ENCODE assay signal across 11 cellular contexts in the genomic region with DNA sequence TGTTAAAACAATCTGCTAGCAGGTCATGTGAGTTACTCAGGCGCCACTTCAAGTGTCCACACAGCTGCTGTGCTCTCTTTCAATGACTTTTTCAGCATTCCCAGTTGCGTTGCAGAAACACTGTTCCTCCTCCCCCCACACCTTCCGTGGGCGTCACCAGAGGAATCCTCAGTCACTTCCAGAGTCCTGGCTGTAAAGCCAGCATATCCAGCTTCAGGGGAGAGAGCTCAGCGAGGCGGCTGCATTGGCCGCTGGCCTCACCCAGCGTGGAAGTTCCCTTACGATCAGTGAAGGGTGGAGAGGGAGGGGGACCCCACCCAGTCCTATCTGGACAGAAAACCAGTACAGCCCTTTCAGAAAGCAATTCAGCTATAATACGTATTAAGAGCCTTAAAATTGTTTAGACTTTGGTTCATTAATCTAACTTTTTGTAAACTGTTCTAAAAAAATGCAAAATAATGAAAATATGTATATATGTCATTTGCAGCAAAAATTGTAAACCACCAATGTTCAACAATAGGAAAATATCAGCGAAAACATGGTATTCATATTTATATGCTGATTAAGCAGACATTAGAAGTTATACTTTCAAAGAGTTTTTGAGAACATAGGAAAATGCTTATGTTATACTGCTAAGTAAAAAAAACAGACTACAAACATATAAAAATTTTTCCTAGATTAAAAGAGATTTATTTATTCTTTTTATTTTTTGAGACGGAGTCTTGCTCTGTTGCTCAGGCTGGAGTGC. TPM values are rescaled to one million over a fixed set of nuclear protein-coding genes. Genes with fewer than 3 reads are reported as not detected.
DNase-seq lines count a peak whose midpoint lies in the region; ATAC-seq, FAIRE-seq and TF ChIP-seq lines count a peak whose summit lies in the region.
"Had no signal": no experiment of that assay in that cellular context is flagged by ENCODE, and none has a peak within 500 bp of the region (broad histone marks: within the 10 kb centered on the region; RNA-seq: fewer than 3 reads in every experiment).

No MANE protein-coding gene starts in this region.

- no peaks in the 10 kb centered on the region for H3K27me3 ChIP-seq in GM12878 (replicated peaks in 1 of 2; ENCODE audit: control insufficient read depth in 2 of 2, insufficient read depth in 2 of 2, low read length in 1 of 2)
- no peaks in the 10 kb centered on the region for H3K27me3 ChIP-seq in CD8-positive, alpha-beta T cell (ENCODE audit: insufficient read depth, low read length)

- peak overlapping the region; percentile 31; the same call in 1 of the 2 replicates for H2AFZ ChIP-seq in GM12878 (ENCODE audit: control insufficient read depth, low read depth, low read length)

- H3K79me2 ChIP-seq in GM12878 (ENCODE audit: control insufficient read depth, insufficient read depth, low read length) = peaks cover 10% of the 10 kb centered on the region

- H3K36me3 ChIP-seq in GM12878 (ENCODE audit: control insufficient read depth in 2 of 2, insufficient read depth in 2 of 2, low read length in 1 of 2) (no peaks in the 10 kb centered on the region), mucosa of descending colon (ENCODE audit: low read depth) (no peaks in the 10 kb centered on the region)
- no peaks in the 10 kb centered on the region for H3K36me3 ChIP-seq in CD8-positive, alpha-beta T cell (ENCODE audit: insufficient read depth, low read length)

- RAD21 ChIA-PET in GM12878 (lab: Charles Lee; ENCODE audit: unreplicated experiment) = interaction anchor here (1.6 kb wide), 1 partner anchor 38 kb away, joined by 7 read pairs; no protein-coding TSS in a partner anchor

- H3K4me3 ChIP-seq in GM12878 (no peak overlapping the region), mucosa of descending colon (no peak overlapping the region)
- no peak overlapping the region for H3K4me3 ChIP-seq in CD8-positive, alpha-beta T cell (ENCODE audit: low read depth, low read length)

- H3K36me3 Mint-ChIP-seq in CD8-positive, alpha-beta T cell = no peaks in the 10 kb centered on the region
- H3K36me3 Mint-ChIP-seq in mesothelial cell of epicardium = no peaks in the 10 kb centered on the region

- no peak for TF ChIP-seq RAD21 in GM12878 (IDR thresholded peaks at IDR 0.05; ENCODE audit: insufficient read depth, low read depth, low read length)

- intact Hi-C loops in GM12878 (cut with micrococcal nuclease; ENCODE audit: unreplicated experiment) (loop anchor here (10.0 kb wide), 2 partner anchors 140 to 240 kb away; a partner anchor contains a TSS), mucosa of descending colon (cut with DNase I, micrococcal nuclease) (no loop called here)
- intact Hi-C loops in CD8-positive, alpha-beta T cell (cut with DNase I, micrococcal nuclease) = loop anchor here in 1 of 2 experiments (10.0 kb wide), 1 partner anchor 480 kb away; a partner anchor contains a TSS

- TF ChIP-seq EP300 in GM12878 (IDR thresholded peaks at IDR 0.05; ENCODE audit: borderline replicate concordance in 1 of 2, control insufficient read depth in 1 of 2, low read depth in 2 of 2, low read length in 2 of 2) = no peak

- ATAC-seq in GM12878 (no peak), mucosa of descending colon (peak; percentile 33), HG03342 (IDR thresholded peaks at IDR 0.05; ENCODE audit: unreplicated experiment) (no peak)
- ATAC-seq in CD8-positive, alpha-beta T cell = no peak

- H3K9ac ChIP-seq in GM12878 (ENCODE audit: control insufficient read depth, insufficient read depth, low read length) = no peak overlapping the region

- H3K4me1 Mint-ChIP-seq in CD8-positive, alpha-beta T cell (ENCODE audit: low read depth) = peaks cover 20% of the 10 kb centered on the region
- peaks cover 21% of the 10 kb centered on the region for H3K4me1 Mint-ChIP-seq in mesothelial cell of epicardium

- POLR2A ChIA-PET in GM12878 (lab: Charles Lee) = interaction anchor here (2.2 to 3.6 kb wide), 2 partner anchors 62 to 91 kb away, joined by 6 to 12 read pairs; a partner anchor contains a TSS
- POLR2A ChIA-PET in CD8-positive, alpha-beta T cell (lab: Charles Lee) = interaction anchor here (1.3 kb wide), 1 partner anchor 38 kb away, joined by 3 read pairs; no protein-coding TSS in a partner anchor

- BruUV-seq in GM12878 (replicated peaks; lab: Mats Ljungman, UMichigan) = no TSS peak

- H4K20me1 ChIP-seq in GM12878 (ENCODE audit: control insufficient read depth, insufficient read depth) = no peaks in the 10 kb centered on the region

- H3K27me3 Mint-ChIP-seq in CD8-positive, alpha-beta T cell (ENCODE audit: low read depth) = no peaks in the 10 kb centered on the region
- H3K27me3 Mint-ChIP-seq in mesothelial cell of epicardium (ENCODE audit: low read depth) = no peaks in the 10 kb centered on the region

- H3K9me3 Mint-ChIP-seq in CD8-positive, alpha-beta T cell = no peaks in the 10 kb centered on the region
- H3K9me3 Mint-ChIP-seq in mesothelial cell of epicardium = no peaks in the 10 kb centered on the region

- H3K27ac Mint-ChIP-seq in CD8-positive, alpha-beta T cell = no peak overlapping the region
- H3K27ac Mint-ChIP-seq in mesothelial cell of epicardium = no peak overlapping the region

- TF ChIP-seq POLR2A in GM12878 (IDR thresholded peaks at IDR 0.05; ENCODE audit: low read depth, low read length) = no peak

- DNase-seq in DMS153 (lab: John Stamatoyannopoulos, UW) (peak; percentile 79), NCI-H2029 treated with DMSO at 0.1 percent for 48 hours (lab: John Stamatoyannopoulos, UW) (peak; percentile 72), GM12878 (ENCODE audit: low read depth, low spot score) (no peak), mucosa of descending colon (peak; percentile 80 to 83 (median 82)), cerebellar cortex (ENCODE audit: low spot score) (no peak), mesothelial cell of epicardium (ENCODE audit: low spot score in 2 of 2, unreplicated experiment in 2 of 2) (no peak)
- no peak for DNase-seq in CD8-positive, alpha-beta T cell
- DNase-seq: activated T-cell treated with anti-CD3 and anti-CD28 coated beads for 4 hours; effector CD4-positive, alpha-beta T cell; stimulated activated CD4-positive, alpha-beta T cell treated with anti-CD3 and anti-CD28 coated beads, Interleukin-4, amount 100 ng/mL, for 1 hour had no signal

- H3K4me3 Mint-ChIP-seq in CD8-positive, alpha-beta T cell = no peak overlapping the region
- no peak overlapping the region for H3K4me3 Mint-ChIP-seq in mesothelial cell of epicardium

- no peaks in the 10 kb centered on the region for H3K9me3 ChIP-seq in GM12878 (replicated peaks; ENCODE audit: control insufficient read depth, insufficient read depth, low read length)
- no peaks in the 10 kb centered on the region for H3K9me3 ChIP-seq in mucosa of descending colon
- no peaks in the 10 kb centered on the region for H3K9me3 ChIP-seq in CD8-positive, alpha-beta T cell (ENCODE audit: low read length)

- in situ Hi-C loops in GM12878 (cut with MboI) = no loop called here

- H3K4me2 ChIP-seq in GM12878 (ENCODE audit: control insufficient read depth, insufficient read depth) = no peak overlapping the region

- 21% methylated on average over 12 of the region's 12 CpGs for WGBS in GM12878 (ENCODE audit: insufficient coverage, insufficient replicate concordance, low lambda C conversion rate, missing lambda C conversion rate)

- H3K4me1 ChIP-seq in GM12878 (ENCODE audit: control insufficient read depth, insufficient read depth, low read length) (peaks cover 19% of the 10 kb centered on the region), mucosa of descending colon (ENCODE audit: low read depth) (peaks cover 42% of the 10 kb centered on the region)
- H3K4me1 ChIP-seq in CD8-positive, alpha-beta T cell (ENCODE audit: insufficient read depth, low read length) = peaks cover 35% of the 10 kb centered on the region

- no peak overlapping the region for H3K27ac ChIP-seq in GM12878 (ENCODE audit: control insufficient read depth, insufficient read depth)
- no peak overlapping the region for H3K27ac ChIP-seq in CD8-positive, alpha-beta T cell (ENCODE audit: low read depth, low read length)

- no peak for FAIRE-seq in GM12878 (lab: Jason Lieb, UNC)

- CTCF ChIA-PET in GM12878 (lab: Yijun Ruan, JAX) = interaction anchor here (1.5 kb wide), 1 partner anchor 176 kb away, joined by 3 read pairs; no protein-coding TSS in a partner anchor
- CTCF ChIA-PET in CD8-positive, alpha-beta T cell (lab: Charles Lee) = interaction anchor here (0.6 to 1.3 kb wide), 4 partner anchors 28 to 373 kb away, joined by 3 to 4 read pairs (median 3); a partner anchor contains a TSS

- TF ChIP-seq CTCF in GM12878 (IDR thresholded peaks at IDR 0.05 in 2 of 3, conservative IDR thresholded peaks at IDR 0.05 in 1 of 3; ENCODE audit: control insufficient read depth in 2 of 3, extremely low read depth in 1 of 3, insufficient read depth in 1 of 3, low read depth in 3 of 3, low read length in 3 of 3) = no peak
- TF ChIP-seq CTCF in mucosa of descending colon (IDR thresholded peaks at IDR 0.05) = no peak
- TF ChIP-seq CTCF in CD8-positive, alpha-beta T cell (IDR thresholded peaks at IDR 0.05) = no peak
- TF ChIP-seq CTCF in mesothelial cell of epicardium (IDR thresholded peaks at IDR 0.05; ENCODE audit: unreplicated experiment) = no peak

- SMC1A ChIA-PET in GM12878 (lab: Charles Lee; ENCODE audit: uncharacterized antibody, unreplicated experiment) = interaction anchor here (1.0 kb wide), 1 partner anchor 75 kb away, joined by 3 read pairs; no protein-coding TSS in a partner anchor

RNA-seq across cellular contexts. Expression of a gene that starts 2.8 kb away (rescaled TPM):
- 106 and 107 TPM in 2 replicates for total RNA-seq in GM12878 (2013; cell fraction: nucleolus; rRNA removed)
- total RNA-seq in GM12878 (2014; rRNA removed) = 16.3 and 19.8 TPM in 2 replicates
- total RNA-seq in GM12878 (2014; rRNA removed; fragmentation: Illumina TruSeq; extraction: Trizol) = 7.6 and 9.4 TPM in 2 replicates
- 37.0 and 42.3 TPM in 2 replicates for total RNA-seq in GM12878 (2021)
- 14.4 TPM for polyA plus RNA-seq in GM12878 (2011; ENCODE audit: low read depth)
- polyA plus RNA-seq in GM12878 (2011; rRNA removed) = 12.7 and 21.8 TPM in 2 replicates
- 15.7 and 24.8 TPM in 2 replicates for polyA plus RNA-seq in GM12878 (2011; cell fraction: cytosol; rRNA removed)
- polyA plus RNA-seq in GM12878 (2011; cell fraction: nucleus; rRNA removed) = 445 and 483 TPM in 2 replicates
- polyA plus RNA-seq in GM12878 (2012) = 46.7 and 48.0 TPM in 2 replicates
- 3.0 and 9.5 TPM in 2 replicates for polyA plus RNA-seq in GM12878 (2014; fragmentation: Illumina TruSeq; extraction: Trizol)
- polyA plus RNA-seq in GM12878 (2014; fragmentation: Nextera tagmentation; extraction: Ambion mirVana) = 1 to 10 TPM in 1 of 2 experiments, under 1 TPM in 1; 0.21 to 1.6 TPM
- polyA plus RNA-seq in GM12878 (2014; rRNA removed) = 42.1 and 51.0 TPM in 2 replicates
- polyA plus RNA-seq in GM12878 (2016; fragmentation: Nextera tagmentation; extraction: Ambion mirVana) = 10 to 100 TPM; 11.0 to 13.0 TPM
- polyA minus RNA-seq in GM12878 (2011; rRNA and poly(A)+ RNA removed) = 7.8 and 14.5 TPM in 2 replicates
- 3.9 and 5.2 TPM in 2 replicates for polyA minus RNA-seq in GM12878 (2011; cell fraction: cytosol; rRNA and poly(A)+ RNA removed)
- 38.2 and 44.2 TPM in 2 replicates for polyA minus RNA-seq in GM12878 (2011; cell fraction: nucleus; rRNA and poly(A)+ RNA removed)
- total RNA-seq in mucosa of descending colon = 100 to 1,000 TPM in 2 of 3 donors, 10 to 100 TPM in 1; 85.2 to 179 (median 131) TPM
- 10 to 100 TPM; 84.0 to 86.7 TPM for total RNA-seq in CD8-positive, alpha-beta T cell
- total RNA-seq in mesothelial cell of epicardium = 29.7 to 32.3 TPM (median 30.6 TPM) in 3 replicates

RNA-seq across cellular contexts. Expression of a gene that starts 5.5 kb away (rescaled TPM):
- total RNA-seq in GM12878 (2013; cell fraction: nucleolus; rRNA removed) = 62.9 and 72.6 TPM in 2 replicates
- 17.2 and 18.3 TPM in 2 replicates for total RNA-seq in GM12878 (2014; rRNA removed)
- total RNA-seq in GM12878 (2014; rRNA removed; fragmentation: Illumina TruSeq; extraction: Trizol) = 4.8 and 6.6 TPM in 2 replicates
- 21.1 and 24.9 TPM in 2 replicates for total RNA-seq in GM12878 (2021)
- 4.3 TPM for polyA plus RNA-seq in GM12878 (2011; ENCODE audit: low read depth)
- polyA plus RNA-seq in GM12878 (2011; rRNA removed) = 6.0 and 9.1 TPM in 2 replicates
- 15.2 and 17.0 TPM in 2 replicates for polyA plus RNA-seq in GM12878 (2011; cell fraction: cytosol; rRNA removed)
- 92.1 and 99.5 TPM in 2 replicates for polyA plus RNA-seq in GM12878 (2011; cell fraction: nucleus; rRNA removed)
- 14.4 and 15.3 TPM in 2 replicates for polyA plus RNA-seq in GM12878 (2012)
- 6.1 and 9.9 TPM in 2 replicates for polyA plus RNA-seq in GM12878 (2014; fragmentation: Illumina TruSeq; extraction: Trizol)
- polyA plus RNA-seq in GM12878 (2014; fragmentation: Nextera tagmentation; extraction: Ambion mirVana) = under 1 TPM; 0.39 to 0.66 TPM
- polyA plus RNA-seq in GM12878 (2014; rRNA removed) = 18.4 and 18.5 TPM in 2 replicates
- polyA plus RNA-seq in GM12878 (2016; fragmentation: Nextera tagmentation; extraction: Ambion mirVana) = 10 to 100 TPM; 12.6 to 16.8 TPM
- polyA minus RNA-seq in GM12878 (2011; rRNA and poly(A)+ RNA removed) = 14.0 and 20.2 TPM in 2 replicates
- 3.5 and 4.7 TPM in 2 replicates for polyA minus RNA-seq in GM12878 (2011; cell fraction: cytosol; rRNA and poly(A)+ RNA removed)
- polyA minus RNA-seq in GM12878 (2011; cell fraction: nucleus; rRNA and poly(A)+ RNA removed) = 14.5 and 26.6 TPM in 2 replicates
- 10 to 100 TPM; 19.2 to 34.8 (median 27.3) TPM for total RNA-seq in mucosa of descending colon
- 10 to 100 TPM; 18.9 to 21.8 TPM for total RNA-seq in CD8-positive, alpha-beta T cell
- total RNA-seq in mesothelial cell of epicardium = 39.0 to 49.7 TPM (median 42.1 TPM) in 3 replicates

RNA-seq across cellular contexts. Expression of a gene that starts 29.8 kb away (rescaled TPM):
- 3.3 and 3.7 TPM in 2 replicates for total RNA-seq in GM12878 (2013; cell fraction: nucleolus; rRNA removed)
- total RNA-seq in GM12878 (2014; rRNA removed) (5.2 and 6.5 TPM in 2 replicates), GM12878 (2014; rRNA removed; fragmentation: Illumina TruSeq; extraction: Trizol) (1.9 and 3.8 TPM in 2 replicates), GM12878 (2021) (10.1 and 10.9 TPM in 2 replicates), mucosa of descending colon (100 to 1,000 TPM; 103 to 190 (median 116) TPM), mesothelial cell of epicardium (35.5 to 42.5 TPM (median 39.2 TPM) in 3 replicates)
- 3.5 TPM for polyA plus RNA-seq in GM12878 (2011; ENCODE audit: low read depth)
- polyA plus RNA-seq in GM12878 (2011; rRNA removed) (2.2 and 5.1 TPM in 2 replicates), GM12878 (2014; fragmentation: Illumina TruSeq; extraction: Trizol) (0.82 and 1.7 TPM in 2 replicates), GM12878 (2014; fragmentation: Nextera tagmentation; extraction: Ambion mirVana) (1 to 10 TPM in 1 of 2 experiments, under 1 TPM in 1; 0.18 to 1.2 TPM), GM12878 (2014; rRNA removed) (10.5 and 10.8 TPM in 2 replicates), GM12878 (2016; fragmentation: Nextera tagmentation; extraction: Ambion mirVana) (1 to 10 TPM; 5.2 to 7.2 TPM)
- polyA plus RNA-seq in GM12878 (2011; cell fraction: cytosol; rRNA removed) = 8.6 and 12.4 TPM in 2 replicates
- polyA plus RNA-seq in GM12878 (2011; cell fraction: nucleus; rRNA removed) = 22.5 TPM in 2 replicates
- 8.7 and 14.5 TPM in 2 replicates for polyA plus RNA-seq in GM12878 (2012)
- 1.7 and 4.0 TPM in 2 replicates for polyA minus RNA-seq in GM12878 (2011; rRNA and poly(A)+ RNA removed)
- 4.8 and 5.9 TPM in 2 replicates for polyA minus RNA-seq in GM12878 (2011; cell fraction: cytosol; rRNA and poly(A)+ RNA removed)
- polyA minus RNA-seq in GM12878 (2011; cell fraction: nucleus; rRNA and poly(A)+ RNA removed) = 3.1 and 3.3 TPM in 2 replicates
- 100 to 1,000 TPM; 270 to 294 TPM for total RNA-seq in CD8-positive, alpha-beta T cell

RNA-seq across cellular contexts. Expression of a gene that starts 50.6 kb away (rescaled TPM):
- not detected in 2 replicates for total RNA-seq in GM12878 (2013; cell fraction: nucleolus; rRNA removed)
- total RNA-seq in GM12878 (2014; rRNA removed) (not detected in 2 replicates), GM12878 (2014; rRNA removed; fragmentation: Illumina TruSeq; extraction: Trizol) (not detected in 2 replicates), GM12878 (2021) (0.37 and 0.90 TPM in 2 replicates), mucosa of descending colon (100 to 1,000 TPM in 2 of 3 donors, 10 to 100 TPM in 1; 73.3 to 174 (median 143) TPM), mesothelial cell of epicardium (57.5 to 65.7 TPM (median 58.8 TPM) in 3 replicates)
- polyA plus RNA-seq in GM12878 (2011; ENCODE audit: low read depth) = not detected
- polyA plus RNA-seq in GM12878 (2011; rRNA removed) (not detected in 2 replicates), GM12878 (2014; fragmentation: Illumina TruSeq; extraction: Trizol) (not detected in 2 replicates), GM12878 (2014; fragmentation: Nextera tagmentation; extraction: Ambion mirVana) (not detected), GM12878 (2014; rRNA removed) (0.23 and 0.45 TPM in 2 replicates), GM12878 (2016; fragmentation: Nextera tagmentation; extraction: Ambion mirVana) (not detected)
- 0.05 TPM in 1 of 2 replicates, not detected in the other for polyA plus RNA-seq in GM12878 (2011; cell fraction: cytosol; rRNA removed)
- polyA plus RNA-seq in GM12878 (2011; cell fraction: nucleus; rRNA removed) = 0.09 and 0.34 TPM in 2 replicates
- polyA plus RNA-seq in GM12878 (2012) = not detected in 2 replicates
- not detected in 2 replicates for polyA minus RNA-seq in GM12878 (2011; rRNA and poly(A)+ RNA removed)
- 1.5 and 2.1 TPM in 2 replicates for polyA minus RNA-seq in GM12878 (2011; cell fraction: cytosol; rRNA and poly(A)+ RNA removed)
- polyA minus RNA-seq in GM12878 (2011; cell fraction: nucleus; rRNA and poly(A)+ RNA removed) = 0.12 and 1.2 TPM in 2 replicates
- under 1 TPM in 1 of 2 experiments, not detected in 1; 0.62 TPM for total RNA-seq in CD8-positive, alpha-beta T cell

Comparison
In these comparisons a context has a peak if more than half of its experiments do, and no peak if none do; other contexts are left out.
1. DNase-seq: peak in DMS153 (single experiment), NCI-H2029 treated with DMSO at 0.1 percent for 48 hours (single experiment) and mucosa of descending colon (3 of 3); none in GM12878 (single experiment), CD8-positive, alpha-beta T cell (0 of 7), cerebellar cortex (single experiment) and mesothelial cell of epicardium (0 of 2).